1 cellular context compared by ENCODE assay signal in genomic region chr20:884983-885952, GRCh38.
TF ChIP-seq lines count a peak whose summit lies in the region.

No MANE protein-coding gene starts in this region.

TF ChIP-seq in HepG2, 621 proteins besides CTCF, POLR2A, EP300 and RAD21 (continued from another document):
- TF ChIP-seq MEIS2 (CRISPR knock-in tag; IDR thresholded peaks at IDR 0.05) (peak; percentile 23; the same call in 1 of the 2 replicates), ZNF800 (CRISPR knock-in tag; IDR thresholded peaks at IDR 0.05) (peak; percentile 42; the same call in 1 of the 2 replicates), ZNF609 (CRISPR knock-in tag; IDR thresholded peaks at IDR 0.05; ENCODE audit: borderline replicate concordance) (no peak), STAG1 (CRISPR knock-in tag; IDR thresholded peaks at IDR 0.05) (peak; percentile 42), SETDB1 (CRISPR knock-in tag; IDR thresholded peaks at IDR 0.05; ENCODE audit: borderline replicate concordance) (no peak), MIER2 (CRISPR knock-in tag; IDR thresholded peaks at IDR 0.05) (peak; percentile 83), ZNF337 (CRISPR knock-in tag; IDR thresholded peaks at IDR 0.05; ENCODE audit: borderline replicate concordance, low read depth) (no peak), ZNF180 (CRISPR knock-in tag; IDR thresholded peaks at IDR 0.05; ENCODE audit: borderline replicate concordance, low read depth) (no peak), ZNF768 (CRISPR knock-in tag; IDR thresholded peaks at IDR 0.05) (peak; percentile 27; the same call in 1 of the 2 replicates), YEATS4 (CRISPR knock-in tag; IDR thresholded peaks at IDR 0.05; ENCODE audit: borderline replicate concordance) (no peak), ZNF256 (CRISPR knock-in tag; conservative IDR thresholded peaks at IDR 0.05) (no peak), E2F5 (CRISPR knock-in tag; conservative IDR thresholded peaks at IDR 0.05) (0 out of 2 replicates have a peak, but pooled peaks have one; percentile 23), TOPORS (CRISPR knock-in tag; IDR thresholded peaks at IDR 0.05) (no peak), ZNF331 (CRISPR knock-in tag; IDR thresholded peaks at IDR 0.05) (no peak), GMEB2 (CRISPR knock-in tag; IDR thresholded peaks at IDR 0.05; ENCODE audit: low read depth) (no peak), SPEN (CRISPR knock-in tag; IDR thresholded peaks at IDR 0.05; ENCODE audit: low read depth) (no peak), CREB3 (CRISPR knock-in tag; IDR thresholded peaks at IDR 0.05) (no peak), ZMYM3 (CRISPR knock-in tag; IDR thresholded peaks at IDR 0.05) (0 out of 2 replicates have a peak, but pooled peaks have one; percentile 4), FLYWCH1 (CRISPR knock-in tag; IDR thresholded peaks at IDR 0.05) (no peak), REST (IDR thresholded peaks at IDR 0.05; ENCODE audit: borderline replicate concordance in 1 of 2, low read depth in 1 of 2, low read length in 2 of 2) (peak; percentile 53 to 84), FOXP4 (CRISPR knock-in tag; IDR thresholded peaks at IDR 0.05) (no peak), RBM22 (optimal IDR thresholded peaks at IDR 0.05; ENCODE audit: low read length) (no peak), ZNF883 (CRISPR knock-in tag; IDR thresholded peaks at IDR 0.05; ENCODE audit: not compliant biosample characterization) (no peak), ZNF773 (CRISPR knock-in tag; IDR thresholded peaks at IDR 0.05; ENCODE audit: borderline replicate concordance) (no peak), TOE1 (CRISPR knock-in tag; IDR thresholded peaks at IDR 0.05) (no peak), PHF8 (CRISPR knock-in tag; IDR thresholded peaks at IDR 0.05) (no peak), MYC (CRISPR knock-in tag; IDR thresholded peaks at IDR 0.05; ENCODE audit: borderline replicate concordance) (no peak), HNRNPLL (IDR thresholded peaks at IDR 0.05; ENCODE audit: low read depth, low read length, poor library complexity, severe bottlenecking) (peak; percentile 47), ZNF83 (CRISPR knock-in tag; IDR thresholded peaks at IDR 0.05; ENCODE audit: borderline replicate concordance) (no peak), BORCS8-MEF2B (CRISPR knock-in tag; IDR thresholded peaks at IDR 0.05) (no peak), SMAD9 (CRISPR knock-in tag; IDR thresholded peaks at IDR 0.05) (no peak), E2F2 (CRISPR knock-in tag; IDR thresholded peaks at IDR 0.05; ENCODE audit: borderline replicate concordance) (no peak), ZNF792 (CRISPR knock-in tag; IDR thresholded peaks at IDR 0.05) (no peak), ZFY (CRISPR knock-in tag; IDR thresholded peaks at IDR 0.05) (no peak; the same call in 1 of the 2 replicates), ZNF75D (CRISPR knock-in tag; IDR thresholded peaks at IDR 0.05; ENCODE audit: borderline replicate concordance) (no peak), NPAS2 (CRISPR knock-in tag; IDR thresholded peaks at IDR 0.05; ENCODE audit: borderline replicate concordance) (no peak), ZBED4 (CRISPR knock-in tag; IDR thresholded peaks at IDR 0.05; ENCODE audit: borderline replicate concordance) (no peak), ZNF615 (CRISPR knock-in tag; IDR thresholded peaks at IDR 0.05; ENCODE audit: borderline replicate concordance) (no peak), SRY (CRISPR knock-in tag; IDR thresholded peaks at IDR 0.05) (no peak), ZBTB8A (CRISPR knock-in tag; IDR thresholded peaks at IDR 0.05; ENCODE audit: borderline replicate concordance, low read depth) (no peak)
